18 cellular contexts compared by ENCODE assay signal in the genomic region with DNA sequence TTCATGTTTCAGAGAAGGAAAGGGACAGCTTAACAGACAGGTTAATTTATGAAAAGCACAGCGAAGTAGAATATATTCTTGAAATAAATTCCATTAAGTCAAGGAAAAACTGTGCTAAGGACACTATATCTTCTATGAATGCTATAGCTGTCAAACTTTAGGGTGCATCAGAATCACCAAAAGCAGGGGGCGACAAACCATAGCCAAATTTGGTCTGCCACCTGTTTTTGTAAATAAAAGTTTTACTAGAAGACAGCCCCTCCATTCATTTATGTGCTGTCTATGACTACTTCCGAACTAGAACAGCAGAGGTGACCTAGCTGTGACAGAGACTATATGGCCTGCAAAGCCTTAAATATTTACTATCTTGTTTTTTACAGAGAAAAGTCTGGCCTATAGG. TPM values are rescaled to one million over a fixed set of nuclear protein-coding genes. Genes with fewer than 3 reads are reported as not detected.
A peak's percentile ranks its signal among the peaks of the same experiment; 100 is the strongest.
DNase-seq lines count a peak whose midpoint lies in the region; ATAC-seq and TF ChIP-seq lines count a peak whose summit lies in the region.
"Had no signal": no experiment of that assay in that cellular context is flagged by ENCODE, and none has a peak within 500 bp of the region (broad histone marks: within the 10 kb centered on the region; RNA-seq: fewer than 3 reads in every experiment).

No MANE protein-coding gene starts in this region.

- CTCF ChIA-PET in activated CD4-positive, alpha-beta memory T cell treated with anti-CD3 and anti-CD28 coated beads for 36 hours (lab: Charles Lee), result interaction anchor here (0.5 to 1.3 kb wide), 5 partner anchors 23 to 427 kb away, joined by 3 to 4 read pairs (median 3); no protein-coding TSS in a partner anchor
- CTCF ChIA-PET in activated CD4-positive, alpha-beta memory T cell treated with anti-CD3 and anti-CD28 coated beads, Interleukin-2, amount 10 ng/mL, durations not matched to agents 7 days and 5 days (lab: Charles Lee), result interaction anchor here (1.7 to 1.8 kb wide), 2 partner anchors 12 to 513 kb away, joined by 3 to 4 read pairs; no protein-coding TSS in a partner anchor

- H3K79me2 ChIP-seq in GM23338 (replicated peaks; ENCODE audit: insufficient read depth), result peaks cover 100% of the 10 kb centered on the region

- no peak overlapping the region for H2AFZ ChIP-seq in GM23338
- H2AFZ ChIP-seq: parathyroid adenoma had no signal

- peaks cover 42% of the 10 kb centered on the region for H3K4me1 Mint-ChIP-seq in activated CD4-positive, alpha-beta memory T cell treated with anti-CD3 and anti-CD28 coated beads for 36 hours (ENCODE audit: low read depth)
- H3K4me1 Mint-ChIP-seq in activated CD4-positive, alpha-beta memory T cell treated with anti-CD3 and anti-CD28 coated beads, Interleukin-2, amount 10 ng/mL, durations not matched to agents 7 days and 5 days, result peaks cover 26% of the 10 kb centered on the region
- peaks cover 14% of the 10 kb centered on the region; the same call in 2 of the 3 replicates for H3K4me1 Mint-ChIP-seq in GM23338
- peaks cover 30 to 37% of the 10 kb centered on the region in 2 donors for H3K4me1 Mint-ChIP-seq in natural killer cell treated with Interleukin-12 subunit alpha and Interleukin-12 subunit beta and Interleukin-15 and Interleukin-18, amount 100 ng/mL, for 72 hours (ENCODE audit: low read depth in 2 of 2)

- peaks cover 40% of the 10 kb centered on the region for H3K36me3 ChIP-seq in GM23338 (ENCODE audit: insufficient read depth)
- peaks cover 26% of the 10 kb centered on the region for H3K36me3 ChIP-seq in brain microvascular endothelial cell (replicated peaks)

- H3K9me2 ChIP-seq in GM23338 (ENCODE audit: insufficient read depth), result no peaks in the 10 kb centered on the region

- no peak overlapping the region for H3K4me3 Mint-ChIP-seq in activated CD4-positive, alpha-beta memory T cell treated with anti-CD3 and anti-CD28 coated beads for 36 hours
- H3K4me3 Mint-ChIP-seq in activated CD4-positive, alpha-beta memory T cell treated with anti-CD3 and anti-CD28 coated beads, Interleukin-2, amount 10 ng/mL, durations not matched to agents 7 days and 5 days, result no peak overlapping the region
- H3K4me3 Mint-ChIP-seq in GM23338, result no peak overlapping the region
- no peak overlapping the region for H3K4me3 Mint-ChIP-seq in natural killer cell treated with Interleukin-12 subunit alpha and Interleukin-12 subunit beta and Interleukin-15 and Interleukin-18, amount 100 ng/mL, for 72 hours

- H3K27ac ChIP-seq in GM23338 (ENCODE audit: low read depth) (no peak overlapping the region), brain microvascular endothelial cell (no peak overlapping the region), substantia nigra (ENCODE audit: low read depth, low read length, poor library complexity, severe bottlenecking) (no peak overlapping the region)
- H3K27ac ChIP-seq: parathyroid adenoma, tibial nerve had no signal

- no peaks in the 10 kb centered on the region for H3F3A ChIP-seq in GM23338 (replicated peaks; ENCODE audit: low read depth)

- POLR2A ChIA-PET in activated CD4-positive, alpha-beta memory T cell treated with anti-CD3 and anti-CD28 coated beads for 36 hours (lab: Charles Lee), result no interaction called here
- POLR2A ChIA-PET in activated CD4-positive, alpha-beta memory T cell treated with anti-CD3 and anti-CD28 coated beads, Interleukin-2, amount 10 ng/mL, durations not matched to agents 7 days and 5 days (lab: Charles Lee), result interaction anchor here (1.6 kb wide), 1 partner anchor 25 kb away, joined by 8 read pairs; the partner anchor contains the start of gene PPP4R3A

- H3K9me3 Mint-ChIP-seq in activated CD4-positive, alpha-beta memory T cell treated with anti-CD3 and anti-CD28 coated beads for 36 hours, result no peaks in the 10 kb centered on the region
- H3K9me3 Mint-ChIP-seq in activated CD4-positive, alpha-beta memory T cell treated with anti-CD3 and anti-CD28 coated beads, Interleukin-2, amount 10 ng/mL, durations not matched to agents 7 days and 5 days, result no peaks in the 10 kb centered on the region
- no peaks in the 10 kb centered on the region for H3K9me3 Mint-ChIP-seq in GM23338
- no peaks in the 10 kb centered on the region for H3K9me3 Mint-ChIP-seq in natural killer cell treated with Interleukin-12 subunit alpha and Interleukin-12 subunit beta and Interleukin-15 and Interleukin-18, amount 100 ng/mL, for 72 hours

- peak overlapping the region; percentile 19 for H3K27ac Mint-ChIP-seq in activated CD4-positive, alpha-beta memory T cell treated with anti-CD3 and anti-CD28 coated beads for 36 hours
- H3K27ac Mint-ChIP-seq in activated CD4-positive, alpha-beta memory T cell treated with anti-CD3 and anti-CD28 coated beads, Interleukin-2, amount 10 ng/mL, durations not matched to agents 7 days and 5 days, result no peak overlapping the region
- no peak overlapping the region for H3K27ac Mint-ChIP-seq in GM23338
- peak overlapping the region; percentile 15 to 53 for H3K27ac Mint-ChIP-seq in natural killer cell treated with Interleukin-12 subunit alpha and Interleukin-12 subunit beta and Interleukin-15 and Interleukin-18, amount 100 ng/mL, for 72 hours

- H3K4me3 ChIP-seq in GM23338 (no peak overlapping the region), brain microvascular endothelial cell (ENCODE audit: low read depth, low read length) (no peak overlapping the region)
- H3K4me3 ChIP-seq: tibial nerve had no signal

- H3K4me2 ChIP-seq in GM23338, result no peak overlapping the region

- H3K36me3 Mint-ChIP-seq in activated CD4-positive, alpha-beta memory T cell treated with anti-CD3 and anti-CD28 coated beads for 36 hours, result peaks cover 57% of the 10 kb centered on the region
- H3K36me3 Mint-ChIP-seq in activated CD4-positive, alpha-beta memory T cell treated with anti-CD3 and anti-CD28 coated beads, Interleukin-2, amount 10 ng/mL, durations not matched to agents 7 days and 5 days (ENCODE audit: low read depth), result peaks cover 81% of the 10 kb centered on the region
- H3K36me3 Mint-ChIP-seq in GM23338 (ENCODE audit: low read depth), result peaks cover 81% of the 10 kb centered on the region
- peaks cover 32% of the 10 kb centered on the region for H3K36me3 Mint-ChIP-seq in natural killer cell treated with Interleukin-12 subunit alpha and Interleukin-12 subunit beta and Interleukin-15 and Interleukin-18, amount 100 ng/mL, for 72 hours

- in situ Hi-C loops in brain microvascular endothelial cell (cut with HindIII; ENCODE audit: low pct_ligation_motif_present, low sequenced_read_pairs), result no loop called here

- H3K27me3 ChIP-seq in GM23338 (ENCODE audit: insufficient read depth) (no peaks in the 10 kb centered on the region), brain microvascular endothelial cell (replicated peaks) (no peaks in the 10 kb centered on the region)
- H3K27me3 ChIP-seq: tibial nerve had no signal

- DNase-seq in activated CD4-positive, alpha-beta memory T cell treated with anti-CD3 and anti-CD28 coated beads for 36 hours, result peak; percentile 34
- DNase-seq in activated CD4-positive, alpha-beta memory T cell treated with anti-CD3 and anti-CD28 coated beads, Interleukin-2, amount 10 ng/mL, durations not matched to agents 7 days and 5 days, result no peak
- peak; percentile 18 for DNase-seq in GM23338 (ENCODE audit: low spot score)
- DNase-seq in brain microvascular endothelial cell, result no peak
- DNase-seq in natural killer cell treated with Interleukin-12 subunit alpha and Interleukin-12 subunit beta and Interleukin-15 and Interleukin-18, amount 100 ng/mL, for 72 hours (ENCODE audit: low spot score), result no peak
- DNase-seq in LoVo (ENCODE audit: low spot score), result no peak
- DNase-seq in mucosa of gallbladder (ENCODE audit: low spot score), result no peak
- no peak for DNase-seq in substantia nigra (lab: John Stamatoyannopoulos, UW)
- DNase-seq: amniotic stem cell; dermis blood vessel endothelial cell; DMS153; foreskin fibroblast; mesendoderm; NCI-H2029; SIG-M5; stimulated activated CD4-positive, alpha-beta T cell treated with anti-CD3 and anti-CD28 coated beads, Interleukin-12 subunit alpha, Interleukin-12 subunit beta, amount 100 ng/mL, for 4 hours had no signal

- H4K20me1 ChIP-seq in GM23338 (replicated peaks; ENCODE audit: insufficient read depth), result peaks cover 26% of the 10 kb centered on the region

- H3K4me1 ChIP-seq in GM23338 (ENCODE audit: insufficient read depth), result 0 out of 2 replicates have a peak, but pooled peaks cover 7% of the 10 kb centered on the region

- intact Hi-C loops in activated CD4-positive, alpha-beta memory T cell treated with anti-CD3 and anti-CD28 coated beads for 36 hours (cut with micrococcal nuclease), result loop anchor here (2.0 kb wide), 1 partner anchor 25 kb away; no protein-coding TSS in a partner anchor

- H3K27me3 Mint-ChIP-seq in activated CD4-positive, alpha-beta memory T cell treated with anti-CD3 and anti-CD28 coated beads for 36 hours, result no peaks in the 10 kb centered on the region
- H3K27me3 Mint-ChIP-seq in activated CD4-positive, alpha-beta memory T cell treated with anti-CD3 and anti-CD28 coated beads, Interleukin-2, amount 10 ng/mL, durations not matched to agents 7 days and 5 days, result no peaks in the 10 kb centered on the region
- no peaks in the 10 kb centered on the region for H3K27me3 Mint-ChIP-seq in GM23338 (ENCODE audit: insufficient read depth, low read depth, poor library complexity)
- H3K27me3 Mint-ChIP-seq in natural killer cell treated with Interleukin-12 subunit alpha and Interleukin-12 subunit beta and Interleukin-15 and Interleukin-18, amount 100 ng/mL, for 72 hours, result no peaks in the 10 kb centered on the region

- TF ChIP-seq CTCF in GM23338 (conservative IDR thresholded peaks at IDR 0.05; ENCODE audit: low read depth in 2 of 2), result peak; percentile 50 to 56
- peak; percentile 20 for TF ChIP-seq CTCF in brain microvascular endothelial cell (IDR thresholded peaks at IDR 0.05; ENCODE audit: low read depth, low read length, missing control alignments)

- ATAC-seq in GM23338, result no peak
- no peak for ATAC-seq in natural killer cell treated with Interleukin-12 subunit alpha and Interleukin-12 subunit beta and Interleukin-15 and Interleukin-18, amount 100 ng/mL, for 72 hours

TF ChIP-seq in GM23338, 12 proteins besides CTCF, POLR2A, EP300 and RAD21 (continues in another document):
- TF ChIP-seq EZH2phosphoT487 (IDR thresholded peaks at IDR 0.05; ENCODE audit: unreplicated experiment) (no peak), CREB1 (CRISPR knock-in tag; IDR thresholded peaks at IDR 0.05; ENCODE audit: low read depth) (no peak)

RNA-seq across cellular contexts. Expression of gene PPP4R3A, which starts 25.9 kb away (rescaled TPM):
- 10 to 100 TPM; 92.4 to 96.4 TPM for total RNA-seq in activated CD4-positive, alpha-beta memory T cell treated with anti-CD3 and anti-CD28 coated beads for 36 hours
- 100 to 1,000 TPM; 118 to 123 TPM for total RNA-seq in activated CD4-positive, alpha-beta memory T cell treated with anti-CD3 and anti-CD28 coated beads, Interleukin-2, amount 10 ng/mL, durations not matched to agents 7 days and 5 days
- 105 and 128 TPM in 2 replicates for total RNA-seq in GM23338 (2014; rRNA removed; shearing (Covaris generic))
- polyA plus RNA-seq in GM23338 (2016; fragmentation: Nextera tagmentation; extraction: Ambion mirVana), result 45.8 and 50.3 TPM in 2 replicates
- 100 to 1,000 TPM; 136 to 138 TPM for total RNA-seq in natural killer cell treated with Interleukin-12 subunit alpha and Interleukin-12 subunit beta and Interleukin-15 and Interleukin-18, amount 100 ng/mL, for 72 hours
- 72.3 TPM for total RNA-seq in mucosa of gallbladder

Comparison
In these comparisons a context has a peak if more than half of its experiments do, and no peak if none do; other contexts are left out.
1. DNase-seq: peak in activated CD4-positive, alpha-beta memory T cell treated with anti-CD3 and anti-CD28 coated beads for 36 hours (single experiment) and GM23338 (single experiment); none in activated CD4-positive, alpha-beta memory T cell treated with anti-CD3 and anti-CD28 coated beads, Interleukin-2, amount 10 ng/mL, durations not matched to agents 7 days and 5 days (single experiment), brain microvascular endothelial cell (single experiment), natural killer cell treated with Interleukin-12 subunit alpha and Interleukin-12 subunit beta and Interleukin-15 and Interleukin-18, amount 100 ng/mL, for 72 hours (single experiment), LoVo (single experiment), mucosa of gallbladder (single experiment) and substantia nigra (0 of 49).
2. H3K27ac Mint-ChIP-seq: peak in activated CD4-positive, alpha-beta memory T cell treated with anti-CD3 and anti-CD28 coated beads for 36 hours (single experiment) and natural killer cell treated with Interleukin-12 subunit alpha and Interleukin-12 subunit beta and Interleukin-15 and Interleukin-18, amount 100 ng/mL, for 72 hours (2 of 2); none in activated CD4-positive, alpha-beta memory T cell treated with anti-CD3 and anti-CD28 coated beads, Interleukin-2, amount 10 ng/mL, durations not matched to agents 7 days and 5 days (single experiment) and GM23338 (single experiment).